In the genomic region with DNA sequence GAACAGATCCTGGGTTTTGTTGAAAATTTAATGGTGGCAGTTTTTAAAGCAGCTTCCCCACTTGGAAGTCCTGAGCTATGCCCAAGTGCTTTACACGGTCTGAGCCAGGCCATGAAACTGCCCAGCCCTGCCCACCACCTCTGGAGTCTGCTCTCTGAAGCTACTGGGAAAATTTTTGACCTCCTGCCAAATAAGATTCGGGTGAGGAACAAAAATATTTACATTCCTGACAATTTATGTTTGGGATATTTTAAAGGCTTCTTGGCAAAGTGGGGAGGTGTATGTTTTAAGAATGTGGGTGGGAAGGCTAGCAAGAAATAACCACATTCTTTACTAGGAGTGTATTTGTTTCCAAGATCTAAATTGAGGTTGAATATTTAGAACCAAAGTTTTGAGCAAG, we compare ENCODE assay signal across 13 cellular contexts. TPM values are rescaled to one million over a fixed set of nuclear protein-coding genes. Genes with fewer than 3 reads are reported as not detected.
A peak's percentile ranks its signal among the peaks of the same experiment; 100 is the strongest.
DNase-seq lines count a peak whose midpoint lies in the region; ATAC-seq, FAIRE-seq and TF ChIP-seq lines count a peak whose summit lies in the region.
"Had no signal": no experiment of that assay in that cellular context is flagged by ENCODE, and none has a peak within 500 bp of the region (broad histone marks: within the 10 kb centered on the region; RNA-seq: fewer than 3 reads in every experiment).

No MANE protein-coding gene starts in this region.

- intact Hi-C loops in dendritic cell treated with granulocyte-macrophage colony-stimulating factor and Interleukin-4, amounts not matched to agents 40 ng/mL and 50 ng/mL, for 4 days (cut with micrococcal nuclease), result loop anchor here (5.0 kb wide), 2 partner anchors 46 to 116 kb away; no protein-coding TSS in a partner anchor
- intact Hi-C loops in Caco-2 (cut with micrococcal nuclease; ENCODE audit: unreplicated experiment), result no loop called here

- H3K4me3 ChIP-seq in neutrophil (ENCODE audit: low read depth in 1 of 2, low read length in 1 of 2) (peak overlapping the region in 1 of 2 experiments; percentile 5), Caco-2 (ENCODE audit: low read depth, low read length) (no peak overlapping the region)
- H3K4me3 ChIP-seq: heart left ventricle had no signal

- peak overlapping the region; percentile 91 for H3K27ac ChIP-seq in neutrophil
- H3K27ac ChIP-seq: HL-60 had no signal

- H3K27ac Mint-ChIP-seq in dendritic cell treated with granulocyte-macrophage colony-stimulating factor and Interleukin-4, amounts not matched to agents 40 ng/mL and 50 ng/mL, for 4 days, result peak overlapping the region; percentile 60
- H3K27ac Mint-ChIP-seq in naive thymus-derived CD8-positive, alpha-beta T cell, result no peak overlapping the region
- no peak overlapping the region for H3K27ac Mint-ChIP-seq in Caco-2 (ENCODE audit: unreplicated experiment)
- H3K27ac Mint-ChIP-seq: activated naive CD8-positive, alpha-beta T cell had no signal

- no peak overlapping the region for H3K4me3 Mint-ChIP-seq in dendritic cell treated with granulocyte-macrophage colony-stimulating factor and Interleukin-4, amounts not matched to agents 40 ng/mL and 50 ng/mL, for 4 days
- H3K4me3 Mint-ChIP-seq in naive thymus-derived CD8-positive, alpha-beta T cell, result no peak overlapping the region
- no peak overlapping the region for H3K4me3 Mint-ChIP-seq in Caco-2 (ENCODE audit: unreplicated experiment)
- H3K4me3 Mint-ChIP-seq: activated naive CD8-positive, alpha-beta T cell had no signal

- H3K4me1 ChIP-seq in neutrophil (ENCODE audit: control insufficient read depth in 1 of 2, insufficient read depth in 1 of 2, low read depth in 1 of 2, low read length in 1 of 2) (peaks cover 39 to 53% of the 10 kb centered on the region in 2 experiments), Caco-2 (no peaks in the 10 kb centered on the region)

- CTCF ChIA-PET in Caco-2 (lab: Charles Lee), result no interaction called here

- peaks cover 14% of the 10 kb centered on the region for H3K4me1 Mint-ChIP-seq in dendritic cell treated with granulocyte-macrophage colony-stimulating factor and Interleukin-4, amounts not matched to agents 40 ng/mL and 50 ng/mL, for 4 days (ENCODE audit: low read depth)
- H3K4me1 Mint-ChIP-seq in naive thymus-derived CD8-positive, alpha-beta T cell, result peaks cover 0 to 9% (median 4%) of the 10 kb centered on the region in 4 donors
- H3K4me1 Mint-ChIP-seq in Caco-2 (ENCODE audit: low read depth, unreplicated experiment), result no peaks in the 10 kb centered on the region

- peaks cover 29% of the 10 kb centered on the region for H3K36me3 Mint-ChIP-seq in dendritic cell treated with granulocyte-macrophage colony-stimulating factor and Interleukin-4, amounts not matched to agents 40 ng/mL and 50 ng/mL, for 4 days (ENCODE audit: low read depth)
- peaks cover 11 to 57% (median 53%) of the 10 kb centered on the region in 3 donors for H3K36me3 Mint-ChIP-seq in naive thymus-derived CD8-positive, alpha-beta T cell
- no peaks in the 10 kb centered on the region for H3K36me3 Mint-ChIP-seq in Caco-2 (ENCODE audit: insufficient read depth, unreplicated experiment)

- no TSS peak for BruUV-seq in Caco-2 (replicated peaks; lab: Mats Ljungman, UMichigan)

- H3K9me3 ChIP-seq in neutrophil (no peaks in the 10 kb centered on the region), Caco-2 (no peaks in the 10 kb centered on the region)
- H3K9me3 ChIP-seq: heart left ventricle had no signal

- TF ChIP-seq CTCF in neutrophil (IDR thresholded peaks at IDR 0.05), result no peak
- TF ChIP-seq CTCF in Caco-2 (IDR thresholded peaks at IDR 0.05; ENCODE audit: insufficient read depth in 1 of 2, low read depth in 1 of 2, low read length in 1 of 2, severe bottlenecking in 1 of 2, unreplicated experiment in 1 of 2), result no peak

- POLR2A ChIA-PET in naive thymus-derived CD8-positive, alpha-beta T cell (lab: Charles Lee), result no interaction called here
- POLR2A ChIA-PET in Caco-2 (lab: Charles Lee), result no interaction called here

- no peak for FAIRE-seq in HTR-8/SVneo (lab: Jason Lieb, UNC)
- FAIRE-seq: D721Med had no signal

- no peaks in the 10 kb centered on the region for H3K27me3 ChIP-seq in neutrophil
- no peaks in the 10 kb centered on the region for H3K27me3 ChIP-seq in Caco-2 (replicated peaks; ENCODE audit: control insufficient read depth, insufficient read depth, low read length)
- H3K27me3 ChIP-seq: heart left ventricle had no signal

- DNase-seq in AG20443 (ENCODE audit: low spot score) (peak; percentile 60), HTR-8/SVneo (ENCODE audit: insufficient read length, low spot score) (peak; percentile 5), NCI-H1694 treated with DMSO at 0.1 percent for 48 hours (lab: John Stamatoyannopoulos, UW) (no peak), Caco-2 (no peak)
- no peak for DNase-seq in naive thymus-derived CD8-positive, alpha-beta T cell
- no peak for DNase-seq in NK-92 treated with Interleukin-12 subunit alpha and Interleukin-12 subunit beta, amount 100 ng/mL, for 24 hours (lab: John Stamatoyannopoulos, UW)
- DNase-seq: heart left ventricle, right cardiac atrium had no signal

- no peak for ATAC-seq in naive thymus-derived CD8-positive, alpha-beta T cell

- H3K36me3 ChIP-seq in neutrophil (no peaks in the 10 kb centered on the region), Caco-2 (ENCODE audit: control insufficient read depth, insufficient read depth, low read length) (no peaks in the 10 kb centered on the region)

- no peaks in the 10 kb centered on the region for H3K27me3 Mint-ChIP-seq in dendritic cell treated with granulocyte-macrophage colony-stimulating factor and Interleukin-4, amounts not matched to agents 40 ng/mL and 50 ng/mL, for 4 days
- H3K27me3 Mint-ChIP-seq in naive thymus-derived CD8-positive, alpha-beta T cell, result no peaks in the 10 kb centered on the region
- H3K27me3 Mint-ChIP-seq in Caco-2 (ENCODE audit: insufficient read depth, unreplicated experiment), result no peaks in the 10 kb centered on the region
- H3K27me3 Mint-ChIP-seq: activated naive CD8-positive, alpha-beta T cell had no signal

- H3K9me3 Mint-ChIP-seq in dendritic cell treated with granulocyte-macrophage colony-stimulating factor and Interleukin-4, amounts not matched to agents 40 ng/mL and 50 ng/mL, for 4 days, result no peaks in the 10 kb centered on the region
- no peaks in the 10 kb centered on the region for H3K9me3 Mint-ChIP-seq in naive thymus-derived CD8-positive, alpha-beta T cell
- H3K9me3 Mint-ChIP-seq in Caco-2 (ENCODE audit: unreplicated experiment), result no peaks in the 10 kb centered on the region

RNA-seq across cellular contexts. Expression of a gene that starts 50.0 kb away (rescaled TPM):
- total RNA-seq in naive thymus-derived CD8-positive, alpha-beta T cell, result 10 to 100 TPM; 11.5 to 12.6 TPM
- polyA plus RNA-seq in naive thymus-derived CD8-positive, alpha-beta T cell, result 1 to 10 TPM; 7.5 to 8.1 (median 7.8) TPM
- total RNA-seq in Caco-2 (2022), result not detected in 2 replicates

Comparison
In these comparisons a context has a peak if more than half of its experiments do, and no peak if none do; other contexts are left out.
1. DNase-seq: peak in AG20443 (single experiment) and HTR-8/SVneo (single experiment); none in naive thymus-derived CD8-positive, alpha-beta T cell (0 of 10), NK-92 treated with Interleukin-12 subunit alpha and Interleukin-12 subunit beta, amount 100 ng/mL, for 24 hours (single experiment), NCI-H1694 treated with DMSO at 0.1 percent for 48 hours (single experiment) and Caco-2 (0 of 2).
2. RNA of a gene that starts 50.0 kb away (total RNA-seq): 11.5 to 12.6 TPM in naive thymus-derived CD8-positive, alpha-beta T cell; not detected in Caco-2; every median in the first group is over 10 times any median in the second.